ENCODE assay signal across 39 cellular contexts in the genomic region with DNA sequence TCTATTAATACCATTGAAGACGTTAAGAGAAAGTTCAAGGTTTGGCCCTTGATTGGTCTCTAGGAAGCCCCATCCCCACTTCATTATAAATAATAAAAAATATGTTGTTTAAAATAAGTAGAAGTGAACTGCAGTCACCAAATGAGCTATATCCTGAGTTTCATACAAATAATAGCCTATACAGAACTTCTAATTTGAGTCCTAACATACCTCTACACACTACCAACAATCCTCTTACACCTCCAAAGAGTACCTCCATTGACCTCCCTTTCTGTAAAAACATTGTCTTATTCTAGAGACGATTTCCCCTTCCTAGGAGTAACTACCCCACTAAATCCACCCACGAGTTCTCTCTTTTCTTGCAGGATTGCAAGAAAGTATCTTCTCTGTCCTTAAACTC. TPM values are rescaled to one million over a fixed set of nuclear protein-coding genes. Genes with fewer than 3 reads are reported as not detected.
"Had no signal": no experiment of that assay in that cellular context is flagged by ENCODE, and none has a peak within 500 bp of the region (broad histone marks: within the 10 kb centered on the region; RNA-seq: fewer than 3 reads in every experiment).

No MANE protein-coding gene starts in this region.

- ATAC-seq: activated naive CD4-positive, alpha-beta T cell treated with anti-CD3 and anti-CD28 coated beads, Interleukin-2, amount 50 U/mL, for 72 hours; activated naive CD8-positive, alpha-beta T cell treated with anti-CD3 and anti-CD28 coated beads, Interleukin-2, amount 50 U/mL, for 24 hours; activated T-cell treated with anti-CD3 and anti-CD28 coated beads, Interleukin-2, amount 50 U/mL, for 4 hours; activated T-cell treated with anti-CD3 and anti-CD28 coated beads, Interleukin-2, amount 50 U/mL, for 72 hours; activated T-helper 17 cell treated with anti-CD3 and anti-CD28 coated beads, Interleukin-2, amount 50 U/mL, for 72 hours; body of pancreas had no signal

- H3K27me3 ChIP-seq: adrenal gland, ascending aorta, body of pancreas, brain microvascular endothelial cell, breast epithelium, cardiac muscle cell had no signal

- H3K4me1 ChIP-seq: adrenal gland, ascending aorta, body of pancreas, breast epithelium had no signal

- FAIRE-seq: astrocyte, bronchial epithelial cell had no signal

- H3K36me3 ChIP-seq: adrenal gland, ascending aorta, brain microvascular endothelial cell, breast epithelium, cardiac muscle cell had no signal

- H3K27ac ChIP-seq: adrenal gland, ascending aorta, body of pancreas, brain microvascular endothelial cell, breast epithelium, cardiac muscle cell had no signal

- H3K9me3 ChIP-seq: adrenal gland, ascending aorta, body of pancreas, breast epithelium had no signal

- H3K4me3 ChIP-seq: adrenal gland, ascending aorta, body of pancreas, breast epithelium, cardiac muscle cell had no signal

- DNase-seq: activated effector memory CD4-positive, alpha-beta T cell treated with anti-CD3 and anti-CD28 coated beads, Interleukin-2, amount 50 U/mL, for 16 hours; activated effector memory CD4-positive, alpha-beta T cell treated with Interleukin-2 at 50 U/mL for 16 hours; activated gamma-delta T cell; activated gamma-delta T cell treated with Interleukin-2 at 50 U/mL for 16 hours; activated naive CD4-positive, alpha-beta T cell; activated naive CD4-positive, alpha-beta T cell treated with anti-CD3 and anti-CD28 coated beads for 36 hours; activated naive CD4-positive, alpha-beta T cell treated with anti-CD3 and anti-CD28 coated beads, Interleukin-2, amount 10 ng/mL, durations not matched to agents 7 days and 5 days; activated naive CD4-positive, alpha-beta T cell treated with Interleukin-2 at 50 U/mL for 16 hours; activated naive CD8-positive, alpha-beta T cell treated with anti-CD3 and anti-CD28 coated beads for 36 hours; activated naive CD8-positive, alpha-beta T cell treated with anti-CD3 and anti-CD28 coated beads, Interleukin-2, amount 10 ng/mL, durations not matched to agents 7 days and 5 days; activated naive CD8-positive, alpha-beta T cell treated with anti-CD3 and anti-CD28 coated beads, Interleukin-2, amount 50 U/mL, for 24 hours; activated T-cell treated with anti-CD3 and anti-CD28 coated beads, Interleukin-2, amount 50 U/mL, for 1 hour; activated T-cell treated with anti-CD3 and anti-CD28 coated beads, Interleukin-2, amount 50 U/mL, for 24 hours; activated T-cell treated with anti-CD3 and anti-CD28 coated beads, Interleukin-2, amount 50 U/mL, for 4 hours; activated T-cell treated with anti-CD3 and anti-CD28 coated beads, Interleukin-2, amount 50 U/mL, for 48 hours; activated T-cell treated with anti-CD3 and anti-CD28 coated beads, Interleukin-2, amount 50 U/mL, for 72 hours; adrenal gland; amniotic stem cell; amygdala; anterior cingulate cortex; aorta; body of pancreas; brain microvascular endothelial cell; caudate nucleus; central memory CD4-positive, alpha-beta T cell; cerebellar nuclear complex had no signal

RNA-seq across cellular contexts. Expression of a gene that starts 7.2 kb away (rescaled TPM):
- total RNA-seq: activated naive CD4-positive, alpha-beta T cell treated with anti-CD3 and anti-CD28 coated beads for 36 hours; activated naive CD8-positive, alpha-beta T cell treated with anti-CD3 and anti-CD28 coated beads for 36 hours; activated naive CD8-positive, alpha-beta T cell treated with anti-CD3 and anti-CD28 coated beads, Interleukin-2, amount 10 ng/mL, durations not matched to agents 7 days and 5 days; activated T-helper 1 cell treated with anti-CD3 and anti-CD28 coated beads, Interleukin-12 subunit alpha, Interleukin-12 subunit beta, Interleukin-2, Interleukin-4 antibody, amounts not matched to agents 30 ng/mL and 10 ng/mL and 1 ng/mL, durations not matched to agents 14 hours and 24 hours and 36 hours; activated T-helper 17 cell treated with anti-CD3 and anti-CD28 coated beads, Interleukin-2, amount 50 U/mL, for 72 hours; activated T-helper 2 cell treated with anti-CD3 and anti-CD28 coated beads, Interferon-gamma antibody, Interleukin-2, Interleukin-4, amounts not matched to agents 10 μg/mL and 5 μg/mL and 100 μg/mL, durations not matched to agents 14 hours and 24 hours and 36 hours; ascending aorta; astrocyte; body of pancreas; breast epithelium; bronchial epithelial cell; cardiac muscle cell; cerebellum; chondrocyte had no signal
- polyA plus RNA-seq: adrenal gland, aorta had no signal

RNA-seq across cellular contexts. Expression of a gene that starts 8.2 kb away (rescaled TPM):
- total RNA-seq: activated naive CD4-positive, alpha-beta T cell treated with anti-CD3 and anti-CD28 coated beads for 36 hours; activated naive CD4-positive, alpha-beta T cell treated with anti-CD3 and anti-CD28 coated beads, Interleukin-2, amount 50 U/mL, for 72 hours; activated naive CD8-positive, alpha-beta T cell treated with anti-CD3 and anti-CD28 coated beads for 36 hours; activated naive CD8-positive, alpha-beta T cell treated with anti-CD3 and anti-CD28 coated beads, Interleukin-2, amount 10 ng/mL, durations not matched to agents 7 days and 5 days; activated T-cell treated with anti-CD3 and anti-CD28 coated beads, Interleukin-2, amount 50 U/mL, for 72 hours; activated T-helper 1 cell treated with anti-CD3 and anti-CD28 coated beads, Interleukin-12 subunit alpha, Interleukin-12 subunit beta, Interleukin-2, Interleukin-4 antibody, amounts not matched to agents 30 ng/mL and 10 ng/mL and 1 ng/mL, durations not matched to agents 14 hours and 24 hours and 36 hours; activated T-helper 17 cell treated with anti-CD3 and anti-CD28 coated beads, Interleukin-2, amount 50 U/mL, for 72 hours; activated T-helper 2 cell treated with anti-CD3 and anti-CD28 coated beads, Interferon-gamma antibody, Interleukin-2, Interleukin-4, amounts not matched to agents 10 μg/mL and 5 μg/mL and 100 μg/mL, durations not matched to agents 14 hours and 24 hours and 36 hours; aorta; ascending aorta; astrocyte; body of pancreas; breast epithelium; bronchial epithelial cell; cardiac muscle cell; cardiac septum; chondrocyte had no signal
- polyA plus RNA-seq: adipose tissue, adrenal gland, aorta, cardiac muscle cell had no signal

RNA-seq across cellular contexts. Expression of a gene that starts 13.1 kb away (rescaled TPM):
- total RNA-seq: activated naive CD4-positive, alpha-beta T cell treated with anti-CD3 and anti-CD28 coated beads for 36 hours; activated naive CD8-positive, alpha-beta T cell treated with anti-CD3 and anti-CD28 coated beads for 36 hours; activated naive CD8-positive, alpha-beta T cell treated with anti-CD3 and anti-CD28 coated beads, Interleukin-2, amount 10 ng/mL, durations not matched to agents 7 days and 5 days; activated T-cell treated with anti-CD3 and anti-CD28 coated beads, Interleukin-2, amount 50 U/mL, for 72 hours; activated T-helper 1 cell treated with anti-CD3 and anti-CD28 coated beads, Interleukin-12 subunit alpha, Interleukin-12 subunit beta, Interleukin-2, Interleukin-4 antibody, amounts not matched to agents 30 ng/mL and 10 ng/mL and 1 ng/mL, durations not matched to agents 14 hours and 24 hours and 36 hours; activated T-helper 17 cell treated with anti-CD3 and anti-CD28 coated beads, Interleukin-2, amount 50 U/mL, for 72 hours; activated T-helper 2 cell treated with anti-CD3 and anti-CD28 coated beads, Interferon-gamma antibody, Interleukin-2, Interleukin-4, amounts not matched to agents 10 μg/mL and 5 μg/mL and 100 μg/mL, durations not matched to agents 14 hours and 24 hours and 36 hours; ascending aorta; astrocyte; body of pancreas; breast epithelium; bronchial epithelial cell; cardiac muscle cell; chondrocyte had no signal
- polyA plus RNA-seq: adipose tissue, cardiac muscle cell had no signal

RNA-seq across cellular contexts. Expression of a gene that starts 14.6 kb away (rescaled TPM):
- total RNA-seq: activated naive CD4-positive, alpha-beta T cell treated with anti-CD3 and anti-CD28 coated beads for 36 hours; activated naive CD4-positive, alpha-beta T cell treated with anti-CD3 and anti-CD28 coated beads, Interleukin-2, amount 50 U/mL, for 72 hours; activated naive CD8-positive, alpha-beta T cell treated with anti-CD3 and anti-CD28 coated beads for 36 hours; activated naive CD8-positive, alpha-beta T cell treated with anti-CD3 and anti-CD28 coated beads, Interleukin-2, amount 10 ng/mL, durations not matched to agents 7 days and 5 days; activated T-cell treated with anti-CD3 and anti-CD28 coated beads, Interleukin-2, amount 50 U/mL, for 4 hours; activated T-cell treated with anti-CD3 and anti-CD28 coated beads, Interleukin-2, amount 50 U/mL, for 72 hours; activated T-helper 1 cell treated with anti-CD3 and anti-CD28 coated beads, Interleukin-12 subunit alpha, Interleukin-12 subunit beta, Interleukin-2, Interleukin-4 antibody, amounts not matched to agents 30 ng/mL and 10 ng/mL and 1 ng/mL, durations not matched to agents 14 hours and 24 hours and 36 hours; activated T-helper 17 cell treated with anti-CD3 and anti-CD28 coated beads, Interleukin-2, amount 50 U/mL, for 72 hours; activated T-helper 2 cell treated with anti-CD3 and anti-CD28 coated beads, Interferon-gamma antibody, Interleukin-2, Interleukin-4, amounts not matched to agents 10 μg/mL and 5 μg/mL and 100 μg/mL, durations not matched to agents 14 hours and 24 hours and 36 hours; astrocyte; bronchial epithelial cell; cardiac muscle cell; chondrocyte had no signal
- polyA plus RNA-seq: cardiac muscle cell had no signal

RNA-seq across cellular contexts. Expression of a gene that starts 28.3 kb away (rescaled TPM):
- total RNA-seq: activated naive CD4-positive, alpha-beta T cell treated with anti-CD3 and anti-CD28 coated beads for 36 hours; activated naive CD4-positive, alpha-beta T cell treated with anti-CD3 and anti-CD28 coated beads, Interleukin-2, amount 50 U/mL, for 72 hours; activated naive CD8-positive, alpha-beta T cell treated with anti-CD3 and anti-CD28 coated beads for 36 hours; activated naive CD8-positive, alpha-beta T cell treated with anti-CD3 and anti-CD28 coated beads, Interleukin-2, amount 10 ng/mL, durations not matched to agents 7 days and 5 days; activated T-cell treated with anti-CD3 and anti-CD28 coated beads, Interleukin-2, amount 50 U/mL, for 72 hours; activated T-helper 1 cell treated with anti-CD3 and anti-CD28 coated beads, Interleukin-12 subunit alpha, Interleukin-12 subunit beta, Interleukin-2, Interleukin-4 antibody, amounts not matched to agents 30 ng/mL and 10 ng/mL and 1 ng/mL, durations not matched to agents 14 hours and 24 hours and 36 hours; activated T-helper 17 cell treated with anti-CD3 and anti-CD28 coated beads, Interleukin-2, amount 50 U/mL, for 72 hours; activated T-helper 2 cell treated with anti-CD3 and anti-CD28 coated beads, Interferon-gamma antibody, Interleukin-2, Interleukin-4, amounts not matched to agents 10 μg/mL and 5 μg/mL and 100 μg/mL, durations not matched to agents 14 hours and 24 hours and 36 hours; aorta; ascending aorta; astrocyte; body of pancreas; breast epithelium; bronchial epithelial cell; cardiac septum; chondrocyte had no signal
- polyA plus RNA-seq: aorta had no signal
